In genomic region chr1:30878016-30878415, GRCh38 we compare ENCODE assay signal across 25 cellular contexts. TPM values are rescaled to one million over a fixed set of nuclear protein-coding genes. Genes with fewer than 3 reads are reported as not detected.
DNase-seq lines count a peak whose midpoint lies in the region; ATAC-seq and TF ChIP-seq lines count a peak whose summit lies in the region.
"Had no signal": no experiment of that assay in that cellular context is flagged by ENCODE, and none has a peak within 500 bp of the region (broad histone marks: within the 10 kb centered on the region; RNA-seq: fewer than 3 reads in every experiment).

No MANE protein-coding gene starts in this region.

- peak overlapping the region; percentile 62 for H3K27ac Mint-ChIP-seq in HFFc6
- H3K27ac Mint-ChIP-seq in brain, result peak overlapping the region in 4 of 5 experiments; percentile 38 to 98 (median 68)
- no peak overlapping the region for H3K27ac Mint-ChIP-seq in natural killer cell
- H3K27ac Mint-ChIP-seq: activated CD4-positive, alpha-beta memory T cell treated with anti-CD3 and anti-CD28 coated beads, Interleukin-2, amount 10 ng/mL, durations not matched to agents 7 days and 5 days; activated naive CD8-positive, alpha-beta T cell treated with anti-CD3 and anti-CD28 coated beads for 36 hours; CD8-positive, alpha-beta T cell; immature natural killer cell; stimulated activated memory B cell treated with anti-CD40 and anti-IgM and Interleukin-4, amounts not matched to agents 10 μg/mL and 1 μg/mL and 100 μg/mL, for 72 hours; T-cell had no signal

- H4K91ac ChIP-seq in mesenchymal stem cell (ENCODE audit: low read length), result peak overlapping the region; percentile 66

- no peak overlapping the region for H2AFZ ChIP-seq in mesenchymal stem cell (ENCODE audit: low read depth, low read length)
- H2AFZ ChIP-seq: PC-9 had no signal

- TF ChIP-seq CTCF in HFFc6 (IDR thresholded peaks at IDR 0.05) (no peak), brain (conservative IDR thresholded peaks at IDR 0.05) (no peak), thoracic aorta (IDR thresholded peaks at IDR 0.05) (no peak), natural killer cell (IDR thresholded peaks at IDR 0.05) (no peak)

- H2BK5ac ChIP-seq in mesenchymal stem cell (ENCODE audit: low read depth, low read length, poor library complexity, severe bottlenecking), result no peak overlapping the region

- H3K27me3 ChIP-seq in mesenchymal stem cell (ENCODE audit: control insufficient read depth in 1 of 2, insufficient read depth in 1 of 2, low read length in 2 of 2), result no peaks in the 10 kb centered on the region
- H3K27me3 ChIP-seq in thoracic aorta (replicated peaks; ENCODE audit: insufficient read depth), result no peaks in the 10 kb centered on the region
- H3K27me3 ChIP-seq: foreskin keratinocyte, testis had no signal

- H3K14ac ChIP-seq in mesenchymal stem cell (ENCODE audit: low read length in 2 of 2), result peak overlapping the region in 1 of 2 experiments; percentile 29

- ATAC-seq in thoracic aorta (ENCODE audit: insufficient number of reproducible peaks, low FRiP score, low read depth) (no peak), natural killer cell (no peak), GM21360 (IDR thresholded peaks at IDR 0.05; ENCODE audit: unreplicated experiment) (no peak), HG02938 (IDR thresholded peaks at IDR 0.05; ENCODE audit: unreplicated experiment) (no peak)
- ATAC-seq: CD8-positive, alpha-beta T cell; foreskin keratinocyte; stimulated activated memory B cell treated with anti-CD40 and anti-IgM and Interleukin-4, amounts not matched to agents 10 μg/mL and 1 μg/mL and 100 μg/mL, for 72 hours; T-cell had no signal

- H4K8ac ChIP-seq in mesenchymal stem cell (ENCODE audit: low read length), result peak overlapping the region; percentile 83

- peak overlapping the region in 1 of 2 experiments; percentile 70 for H3K18ac ChIP-seq in mesenchymal stem cell (ENCODE audit: low read depth in 1 of 2, low read length in 2 of 2)

- H3K9me3 ChIP-seq in mesenchymal stem cell (ENCODE audit: control insufficient read depth, low read length) (peaks cover 9% of the 10 kb centered on the region), thoracic aorta (no peaks in the 10 kb centered on the region)
- H3K9me3 ChIP-seq: testis had no signal

- no peak overlapping the region for H2AK5ac ChIP-seq in mesenchymal stem cell (ENCODE audit: low read length, severe bottlenecking)

- no peaks in the 10 kb centered on the region; the same call in 1 of the 2 replicates for H3K27me3 Mint-ChIP-seq in HFFc6 (ENCODE audit: insufficient read depth)
- H3K27me3 Mint-ChIP-seq in brain, result no peaks in the 10 kb centered on the region
- H3K27me3 Mint-ChIP-seq in natural killer cell (ENCODE audit: low read depth in 2 of 2), result peaks cover 36 to 54% of the 10 kb centered on the region in 2 donors

- DNase-seq in HFFc6, result no peak
- DNase-seq in mesenchymal stem cell, result no peak
- DNase-seq in thoracic aorta (ENCODE audit: low spot score), result no peak
- no peak for DNase-seq in natural killer cell
- DNase-seq in NCI-H524 treated with DMSO at 0.1 percent for 48 hours (lab: John Stamatoyannopoulos, UW), result no peak
- DNase-seq: activated CD4-positive, alpha-beta memory T cell treated with anti-CD3 and anti-CD28 coated beads, Interleukin-2, amount 10 ng/mL, durations not matched to agents 7 days and 5 days; activated effector memory CD4-positive, alpha-beta T cell treated with Interleukin-2 at 50 U/mL for 16 hours; activated naive CD8-positive, alpha-beta T cell treated with anti-CD3 and anti-CD28 coated beads for 36 hours; CD8-positive, alpha-beta T cell; effector CD4-positive, alpha-beta T cell; immature natural killer cell; KBM-7; MM.1S; NCI-H1436; PC-9; SIG-M5; spleen; stimulated activated CD4-positive, alpha-beta T cell treated with anti-CD3 and anti-CD28 coated beads, Interleukin-2, amount 100 ng/mL, for 48 hours; T-cell had no signal

- WGBS in mesenchymal stem cell, result 92% methylated on average over 9 of the region's 9 CpGs

- H3K4me3 Mint-ChIP-seq in HFFc6, result no peak overlapping the region
- no peak overlapping the region for H3K4me3 Mint-ChIP-seq in brain
- H3K4me3 Mint-ChIP-seq in natural killer cell, result no peak overlapping the region
- H3K4me3 Mint-ChIP-seq: activated CD4-positive, alpha-beta memory T cell treated with anti-CD3 and anti-CD28 coated beads, Interleukin-2, amount 10 ng/mL, durations not matched to agents 7 days and 5 days; activated naive CD8-positive, alpha-beta T cell treated with anti-CD3 and anti-CD28 coated beads for 36 hours; CD8-positive, alpha-beta T cell; immature natural killer cell; stimulated activated memory B cell treated with anti-CD40 and anti-IgM and Interleukin-4, amounts not matched to agents 10 μg/mL and 1 μg/mL and 100 μg/mL, for 72 hours; T-cell had no signal

- H3K36me3 ChIP-seq in mesenchymal stem cell (ENCODE audit: control insufficient read depth in 1 of 2, insufficient read depth in 2 of 2, low read depth in 1 of 2, low read length in 2 of 2) (peaks cover 15 to 48% of the 10 kb centered on the region in 2 experiments), thoracic aorta (peaks cover 20% of the 10 kb centered on the region)

- H3K27ac ChIP-seq in mesenchymal stem cell (ENCODE audit: low read length, poor library complexity, severe bottlenecking) (no peak overlapping the region), thoracic aorta (peak overlapping the region; percentile 23 to 62)
- H3K27ac ChIP-seq: foreskin keratinocyte, PC-9, testis had no signal

- no peak overlapping the region for H3K23ac ChIP-seq in mesenchymal stem cell (ENCODE audit: low read length in 2 of 2)

- peak overlapping the region in 1 of 2 experiments; percentile 37 for H3K4ac ChIP-seq in mesenchymal stem cell (ENCODE audit: low read depth in 1 of 2, low read length in 2 of 2)

- H3K9me3 Mint-ChIP-seq in HFFc6, result peaks cover 7% of the 10 kb centered on the region; the same call in 1 of the 2 replicates
- H3K9me3 Mint-ChIP-seq in brain, result peaks cover 0 to 12% (median 6%) of the 10 kb centered on the region in 5 experiments
- no peaks in the 10 kb centered on the region for H3K9me3 Mint-ChIP-seq in natural killer cell
- H3K9me3 Mint-ChIP-seq: activated CD4-positive, alpha-beta memory T cell treated with anti-CD3 and anti-CD28 coated beads, Interleukin-2, amount 10 ng/mL, durations not matched to agents 7 days and 5 days; CD8-positive, alpha-beta T cell; stimulated activated memory B cell treated with anti-CD40 and anti-IgM and Interleukin-4, amounts not matched to agents 10 μg/mL and 1 μg/mL and 100 μg/mL, for 72 hours; T-cell had no signal

- peaks cover 20% of the 10 kb centered on the region for H3K79me1 ChIP-seq in mesenchymal stem cell (replicated peaks; ENCODE audit: low read length, poor library complexity, severe bottlenecking)

- intact Hi-C loops in natural killer cell (cut with micrococcal nuclease), result no loop called here

- H2BK120ac ChIP-seq in mesenchymal stem cell (ENCODE audit: low read depth, low read length), result peak overlapping the region; percentile 36

- no peak overlapping the region for H3K4me2 ChIP-seq in mesenchymal stem cell (ENCODE audit: low read length, poor library complexity, severe bottlenecking)
- H3K4me2 ChIP-seq: PC-9 had no signal

- H3K9ac ChIP-seq in mesenchymal stem cell (ENCODE audit: low read length), result peak overlapping the region; percentile 71

- H3K36me3 Mint-ChIP-seq in HFFc6 (ENCODE audit: low read depth) (peaks cover 9% of the 10 kb centered on the region), brain (peaks cover 38% of the 10 kb centered on the region), natural killer cell (no peaks in the 10 kb centered on the region)
- H3K36me3 Mint-ChIP-seq: activated naive CD8-positive, alpha-beta T cell treated with anti-CD3 and anti-CD28 coated beads for 36 hours; CD8-positive, alpha-beta T cell; immature natural killer cell; stimulated activated memory B cell treated with anti-CD40 and anti-IgM and Interleukin-4, amounts not matched to agents 10 μg/mL and 1 μg/mL and 100 μg/mL, for 72 hours; T-cell had no signal

- H3K4me3 ChIP-seq in mesenchymal stem cell (ENCODE audit: insufficient read depth in 1 of 2, low read depth in 1 of 2, low read length in 2 of 2), result no peak overlapping the region
- H3K4me3 ChIP-seq in thoracic aorta, result no peak overlapping the region
- H3K4me3 ChIP-seq: PC-9, spleen, testis had no signal

- H3K4me1 Mint-ChIP-seq in HFFc6 (ENCODE audit: low read depth), result peaks cover 28% of the 10 kb centered on the region
- peaks cover 71% of the 10 kb centered on the region for H3K4me1 Mint-ChIP-seq in brain
- H3K4me1 Mint-ChIP-seq in natural killer cell, result no peaks in the 10 kb centered on the region
- H3K4me1 Mint-ChIP-seq: activated CD4-positive, alpha-beta memory T cell treated with anti-CD3 and anti-CD28 coated beads, Interleukin-2, amount 10 ng/mL, durations not matched to agents 7 days and 5 days; immature natural killer cell had no signal

- peak overlapping the region; percentile 92 for H2BK15ac ChIP-seq in mesenchymal stem cell (ENCODE audit: low read depth, poor library complexity, severe bottlenecking)

- peak overlapping the region in 1 of 2 experiments; percentile 61 for H2BK12ac ChIP-seq in mesenchymal stem cell (ENCODE audit: low read length in 2 of 2)

- H3K4me1 ChIP-seq in mesenchymal stem cell (ENCODE audit: control insufficient read depth, insufficient read depth, low read depth, low read length) (peaks cover 6% of the 10 kb centered on the region), thoracic aorta (ENCODE audit: control insufficient read depth in 1 of 2, low read depth in 2 of 2) (peaks cover 5 to 60% of the 10 kb centered on the region in 2 donors)

RNA-seq across cellular contexts. Expression of gene SDC3, which starts 30.5 kb away (rescaled TPM):
- 10 to 100 TPM; 50.9 to 60.5 (median 56.7) TPM for total RNA-seq in HFFc6 (2021; fragmentation: NEBNext Ultra II Directional; extraction: Animal tissue kit (Norgen Biotek cat#: 25700))
- polyA plus RNA-seq in brain (ENCODE audit: insufficient read depth, low read depth, low replicate concordance), result 117 TPM
- polyA plus RNA-seq in mesenchymal stem cell (2013, experiment 1 of 2), result 102 TPM
- 102 TPM for polyA plus RNA-seq in mesenchymal stem cell (2013, experiment 2 of 2)
- total RNA-seq in thoracic aorta (10 to 100 TPM; 51.6 to 75.4 TPM), natural killer cell (under 1 TPM in 2 of 3 donors, not detected in 1; 0.33 to 0.63 TPM)
- total RNA-seq: activated CD4-positive, alpha-beta memory T cell treated with anti-CD3 and anti-CD28 coated beads, Interleukin-2, amount 10 ng/mL, durations not matched to agents 7 days and 5 days; CD8-positive, alpha-beta T cell had no signal
- polyA plus RNA-seq: immature natural killer cell had no signal

Comparison
In these comparisons a context has a peak if more than half of its experiments do, and no peak if none do; other contexts are left out.
1. H3K27ac Mint-ChIP-seq: peak in HFFc6 (single experiment) and brain (4 of 5); none in natural killer cell (0 of 2).
2. RNA of gene SDC3, which starts 30.5 kb away (total RNA-seq): 51.6 to 75.4 TPM in thoracic aorta and 50.9 to 60.5 TPM in HFFc6; 0.33 to 0.63 TPM in natural killer cell; every median in the first group is over 10 times any median in the second.